16 cellular contexts compared by ENCODE assay signal in genomic region chr12:31507966-31508365, GRCh38.
DNase-seq lines count a peak whose midpoint lies in the region; ATAC-seq, FAIRE-seq and TF ChIP-seq lines count a peak whose summit lies in the region.
"Had no signal": no experiment of that assay in that cellular context is flagged by ENCODE, and none has a peak within 500 bp of the region (broad histone marks: within the 10 kb centered on the region; RNA-seq: fewer than 3 reads in every experiment).

No MANE protein-coding gene starts in this region.

- 100% methylated on average over 1 of the region's 1 CpG for WGBS in mammary epithelial cell (ENCODE audit: low coverage, missing lambda C conversion rate)

- dilution Hi-C loops in mammary epithelial cell (cut with HindIII; ENCODE audit: low sequenced_read_pairs) (no loop called here), keratinocyte (cut with MboI; ENCODE audit: extremely low pct_ligation_motif_present, low sequenced_read_pairs) (no loop called here)

- TF ChIP-seq CTCF in mammary epithelial cell (conservative IDR thresholded peaks at IDR 0.05 in 1 of 2, IDR thresholded peaks at IDR 0.05 in 1 of 2; ENCODE audit: extremely low read depth in 1 of 2, insufficient read depth in 1 of 2, low read depth in 1 of 2, low read length in 2 of 2) (no peak), keratinocyte (optimal IDR thresholded peaks at IDR 0.05 in 1 of 3, IDR thresholded peaks at IDR 0.05 in 1 of 3, conservative IDR thresholded peaks at IDR 0.05 in 1 of 3; ENCODE audit: extremely low read depth in 1 of 3, insufficient read depth in 2 of 3, low read length in 3 of 3) (no peak)

- peak; percentile 58 for FAIRE-seq in keratinocyte (lab: Jason Lieb, UNC)

- H3K4me1 ChIP-seq in ACC112 (ENCODE audit: control insufficient read depth, insufficient read depth, low read length, unreplicated experiment) (peaks cover 17% of the 10 kb centered on the region), HUES48 (ENCODE audit: control insufficient read depth, insufficient read depth, low read length) (peaks cover 39% of the 10 kb centered on the region), mammary epithelial cell (ENCODE audit: insufficient read depth, low read length) (no peaks in the 10 kb centered on the region), keratinocyte (ENCODE audit: control insufficient read depth, extremely low read depth, insufficient read depth, low read length) (peaks cover 27% of the 10 kb centered on the region)

- H3K4me2 ChIP-seq in mammary epithelial cell (ENCODE audit: insufficient read depth, low read depth, low read length) (no peak overlapping the region), keratinocyte (ENCODE audit: control insufficient read depth, extremely low read depth, insufficient read depth, low read depth, low read length) (no peak overlapping the region)

- H3K4me3 ChIP-seq in ACC112 (ENCODE audit: low read depth, low read length) (no peak overlapping the region), HUES48 (ENCODE audit: low read depth, low read length) (no peak overlapping the region), mammary epithelial cell (replicated peaks in 1 of 3; ENCODE audit: insufficient read depth in 1 of 3, low read depth in 2 of 3, low read length in 3 of 3) (no peak overlapping the region), keratinocyte (ENCODE audit: control insufficient read depth in 2 of 3, extremely low read depth in 1 of 3, insufficient read depth in 2 of 3, low read depth in 1 of 3, low read length in 3 of 3) (no peak overlapping the region)
- H3K4me3 ChIP-seq: heart left ventricle, ovary had no signal

- H4K20me1 ChIP-seq in mammary epithelial cell (ENCODE audit: insufficient read depth, low read length): no peaks in the 10 kb centered on the region
- H4K20me1 ChIP-seq in keratinocyte (ENCODE audit: control insufficient read depth, extremely low read depth, insufficient read depth, low read length): no peaks in the 10 kb centered on the region

- H3K9me1 ChIP-seq in keratinocyte (ENCODE audit: control insufficient read depth, extremely low read depth, insufficient read depth, low read length): no peaks in the 10 kb centered on the region

- intact Hi-C loops in mammary epithelial cell (cut with micrococcal nuclease): no loop called here

- H3K27me3 ChIP-seq in ACC112 (ENCODE audit: insufficient read depth, low read length): no peaks in the 10 kb centered on the region
- no peaks in the 10 kb centered on the region for H3K27me3 ChIP-seq in HUES48 (ENCODE audit: control insufficient read depth, insufficient read depth, low read length)
- no peaks in the 10 kb centered on the region for H3K27me3 ChIP-seq in mammary epithelial cell (ENCODE audit: insufficient read depth, low read length)
- no peaks in the 10 kb centered on the region for H3K27me3 ChIP-seq in keratinocyte (ENCODE audit: control insufficient read depth, extremely low read depth, insufficient read depth, low read length)
- H3K27me3 ChIP-seq: heart left ventricle, ovary had no signal

- H3K9ac ChIP-seq in HUES48 (ENCODE audit: low read depth, low read length) (0 out of 2 replicates have a peak overlapping the region, but pooled peaks have one; percentile 19), mammary epithelial cell (ENCODE audit: insufficient read depth, low read length) (no peak overlapping the region), keratinocyte (ENCODE audit: control insufficient read depth, extremely low read depth, insufficient read depth, low read length) (no peak overlapping the region)

- in situ Hi-C loops in mammary epithelial cell (cut with MboI; ENCODE audit: low sequenced_read_pairs in 2 of 2): no loop called here

- BruUV-seq in mammary epithelial cell (replicated peaks; lab: Mats Ljungman, UMichigan): no TSS peak

- H2AFZ ChIP-seq in ACC112 (ENCODE audit: low read length, unreplicated experiment) (no peak overlapping the region), mammary epithelial cell (ENCODE audit: low read depth, low read length) (no peak overlapping the region), keratinocyte (ENCODE audit: control insufficient read depth, low read length) (no peak overlapping the region)

- H3K79me2 ChIP-seq in ACC112 (ENCODE audit: control insufficient read depth, insufficient read depth, low read length, unreplicated experiment) (peaks cover 5% of the 10 kb centered on the region), mammary epithelial cell (ENCODE audit: insufficient read depth, low read length) (no peaks in the 10 kb centered on the region), keratinocyte (ENCODE audit: control insufficient read depth, insufficient read depth, low read length) (no peaks in the 10 kb centered on the region)

- H3K27ac ChIP-seq in ACC112 (ENCODE audit: low read depth, low read length) (peak overlapping the region; percentile 49; the same call in 1 of the 2 replicates), HUES48 (ENCODE audit: low read depth, low read length) (peak overlapping the region; percentile 63), mammary epithelial cell (ENCODE audit: insufficient read depth, low read depth, low read length) (no peak overlapping the region), keratinocyte (ENCODE audit: control insufficient read depth, insufficient read depth, low read length) (peak overlapping the region; percentile 26)
- H3K27ac ChIP-seq: heart left ventricle, ovary had no signal

- ATAC-seq in GM18520 (IDR thresholded peaks at IDR 0.05; ENCODE audit: unreplicated experiment) (no peak), HG03354 (IDR thresholded peaks at IDR 0.05; ENCODE audit: poor library complexity, severe bottlenecking, unreplicated experiment) (no peak)
- ATAC-seq: heart left ventricle had no signal

- peak; percentile 49 for DNase-seq in mammary epithelial cell
- DNase-seq in keratinocyte (ENCODE audit: low read depth, low spot score): no peak
- no peak for DNase-seq in DMS114 treated with DMSO at 0.1 percent for 48 hours (lab: John Stamatoyannopoulos, UW; ENCODE audit: unreplicated experiment)
- no peak for DNase-seq in cerebellar nuclear complex (lab: John Stamatoyannopoulos, UW)
- DNase-seq: ACHN; activated CD4-positive, alpha-beta T cell treated with anti-CD3 and anti-CD28 coated beads, Interleukin-2, amount 10 ng/mL, durations not matched to agents 24 days and 14 days; activated naive CD4-positive, alpha-beta T cell treated with Interleukin-2 at 50 U/mL for 16 hours; caudate nucleus; heart left ventricle; NCI-H1694; NCI-H510A; ovary had no signal

- H3K9me3 ChIP-seq in HUES48 (ENCODE audit: control insufficient read depth, insufficient read depth, low read length) (peaks cover 2% of the 10 kb centered on the region; the same call in 1 of the 2 replicates), mammary epithelial cell (replicated peaks; ENCODE audit: insufficient read depth, low read length) (peaks cover 9% of the 10 kb centered on the region), keratinocyte (ENCODE audit: control insufficient read depth, low read depth, low read length) (no peaks in the 10 kb centered on the region)
- H3K9me3 ChIP-seq: ovary had no signal

- CTCF ChIA-PET in mammary epithelial cell (lab: Charles Lee; ENCODE audit: low non-redundant PET): interaction anchor here (0.6 kb wide), 1 partner anchor 16 kb away, joined by 5 read pairs; no protein-coding TSS in a partner anchor

- peaks cover 3% of the 10 kb centered on the region; the same call in 1 of the 2 replicates for H3K36me3 ChIP-seq in ACC112 (ENCODE audit: insufficient read depth, low read length)
- no peaks in the 10 kb centered on the region for H3K36me3 ChIP-seq in HUES48 (ENCODE audit: control insufficient read depth, insufficient read depth, low read length)
- H3K36me3 ChIP-seq in mammary epithelial cell (ENCODE audit: insufficient read depth, low read length): no peaks in the 10 kb centered on the region
- no peaks in the 10 kb centered on the region for H3K36me3 ChIP-seq in keratinocyte (ENCODE audit: control insufficient read depth in 2 of 2, extremely low read depth in 1 of 2, insufficient read depth in 2 of 2, low read length in 2 of 2)
- H3K36me3 ChIP-seq: heart left ventricle, ovary had no signal
